12 cellular contexts compared by ENCODE assay signal in genomic region chrX:20514358-20514757, GRCh38.
DNase-seq lines count a peak whose midpoint lies in the region; ATAC-seq and TF ChIP-seq lines count a peak whose summit lies in the region.
"Had no signal": no experiment of that assay in that cellular context is flagged by ENCODE, and none has a peak within 500 bp of the region (broad histone marks: within the 10 kb centered on the region; RNA-seq: fewer than 3 reads in every experiment).

No MANE protein-coding gene starts in this region.

- H3K9me3 ChIP-seq in SK-N-SH (no peaks in the 10 kb centered on the region), upper lobe of right lung (no peaks in the 10 kb centered on the region)
- H3K9me3 ChIP-seq: BLaER1 had no signal

- POLR2A ChIA-PET in SK-N-SH (lab: Yijun Ruan, JAX), result no interaction called here
- POLR2A ChIA-PET in activated CD4-positive, alpha-beta T cell treated with anti-CD3 and anti-CD28 coated beads for 36 hours (lab: Charles Lee), result no interaction called here

- H3K4me3 Mint-ChIP-seq in natural killer cell treated with Interleukin-12 subunit alpha and Interleukin-12 subunit beta and Interleukin-15 and Interleukin-18, amount 100 ng/mL, for 72 hours, result peak overlapping the region; percentile 74
- no peak overlapping the region for H3K4me3 Mint-ChIP-seq in natural killer cell
- no peak overlapping the region for H3K4me3 Mint-ChIP-seq in activated CD4-positive, alpha-beta T cell treated with anti-CD3 and anti-CD28 coated beads for 36 hours

- WGBS in SK-N-SH (ENCODE audit: low lambda C conversion rate), result 0% methylated on average over 1 of the region's 1 CpG

- no peak for DNase-seq in natural killer cell treated with Interleukin-12 subunit alpha and Interleukin-12 subunit beta and Interleukin-15 and Interleukin-18, amount 100 ng/mL, for 72 hours (ENCODE audit: low spot score)
- DNase-seq in natural killer cell (no peak), SK-N-SH (no peak), fibroblast of mammary gland (ENCODE audit: low read depth) (peak; percentile 92), upper lobe of right lung (no peak), GOT3 (lab: John Stamatoyannopoulos, UW) (no peak), NCI-H526 treated with DMSO at 0.1 percent for 48 hours (lab: John Stamatoyannopoulos, UW) (no peak)
- DNase-seq in activated CD4-positive, alpha-beta T cell treated with anti-CD3 and anti-CD28 coated beads for 36 hours, result no peak
- DNase-seq: activated CD8-positive, alpha-beta memory T cell treated with anti-CD3 and anti-CD28 coated beads for 24 hours; NCI-H1694 treated with DMSO at 0.1 percent for 48 hours had no signal

- intact Hi-C loops in natural killer cell (cut with micrococcal nuclease), result no loop called here
- intact Hi-C loops in upper lobe of right lung (cut with DNase I), result no loop called here
- intact Hi-C loops in activated CD4-positive, alpha-beta T cell treated with anti-CD3 and anti-CD28 coated beads for 36 hours (cut with DNase I, micrococcal nuclease), result loop anchor here in 1 of 2 experiments (10.0 kb wide), 1 partner anchor 250 kb away; the partner anchor contains the start of gene RPS6KA3

- peaks cover 0 to 3% of the 10 kb centered on the region in 2 donors for H3K27me3 Mint-ChIP-seq in natural killer cell treated with Interleukin-12 subunit alpha and Interleukin-12 subunit beta and Interleukin-15 and Interleukin-18, amount 100 ng/mL, for 72 hours
- H3K27me3 Mint-ChIP-seq in natural killer cell (ENCODE audit: low read depth in 2 of 2), result no peaks in the 10 kb centered on the region
- H3K27me3 Mint-ChIP-seq in activated CD4-positive, alpha-beta T cell treated with anti-CD3 and anti-CD28 coated beads for 36 hours, result peaks cover 22% of the 10 kb centered on the region

- H3K27ac ChIP-seq in SK-N-SH (ENCODE audit: low read depth in 2 of 2, low read length in 1 of 2) (peak overlapping the region in 1 of 2 experiments; percentile 74; a peak in 2 of 4 replicates), upper lobe of right lung (no peak overlapping the region)
- H3K27ac ChIP-seq: BLaER1, parathyroid adenoma had no signal

- H3K79me2 ChIP-seq in SK-N-SH (ENCODE audit: insufficient read depth), result no peaks in the 10 kb centered on the region
- H3K79me2 ChIP-seq: parathyroid adenoma had no signal

- CTCF ChIA-PET in SK-N-SH (lab: Yijun Ruan, JAX), result interaction anchor here (9.2 kb wide), 1 partner anchor 17 kb away, joined by 69 read pairs; no protein-coding TSS in a partner anchor
- CTCF ChIA-PET in activated CD4-positive, alpha-beta T cell treated with anti-CD3 and anti-CD28 coated beads for 36 hours (lab: Charles Lee), result no interaction called here

- no peaks in the 10 kb centered on the region for H3K36me3 ChIP-seq in SK-N-SH (replicated peaks in 1 of 2; ENCODE audit: control insufficient read depth in 1 of 2, insufficient read depth in 2 of 2, low read length in 1 of 2)
- H3K36me3 ChIP-seq in upper lobe of right lung, result no peaks in the 10 kb centered on the region
- H3K36me3 ChIP-seq: BLaER1 had no signal

- H2AFZ ChIP-seq in SK-N-SH (ENCODE audit: low read depth), result no peak overlapping the region
- H2AFZ ChIP-seq: parathyroid adenoma had no signal

- H3F3A ChIP-seq in SK-N-SH (replicated peaks; ENCODE audit: insufficient read depth), result peaks cover 21% of the 10 kb centered on the region

- H3K4me1 Mint-ChIP-seq in natural killer cell treated with Interleukin-12 subunit alpha and Interleukin-12 subunit beta and Interleukin-15 and Interleukin-18, amount 100 ng/mL, for 72 hours (ENCODE audit: low read depth in 2 of 2), result peaks cover 47 to 54% of the 10 kb centered on the region in 2 donors
- H3K4me1 Mint-ChIP-seq in natural killer cell, result peaks cover 16 to 23% of the 10 kb centered on the region in 2 donors
- H3K4me1 Mint-ChIP-seq in activated CD4-positive, alpha-beta T cell treated with anti-CD3 and anti-CD28 coated beads for 36 hours, result peaks cover 30% of the 10 kb centered on the region

- ATAC-seq in natural killer cell treated with Interleukin-12 subunit alpha and Interleukin-12 subunit beta and Interleukin-15 and Interleukin-18, amount 100 ng/mL, for 72 hours, result no peak
- ATAC-seq in natural killer cell (no peak), upper lobe of right lung (peak; percentile 43)
- no peak for ATAC-seq in activated CD4-positive, alpha-beta T cell treated with anti-CD3 and anti-CD28 coated beads for 36 hours

- peak in 1 of 2 experiments; percentile 80; a peak in 2 of 4 replicates for TF ChIP-seq EP300 in SK-N-SH (IDR thresholded peaks at IDR 0.05; ENCODE audit: borderline replicate concordance in 1 of 2, low read depth in 1 of 2, low read length in 1 of 2)

- peaks cover 8% of the 10 kb centered on the region for H3K9me3 Mint-ChIP-seq in natural killer cell treated with Interleukin-12 subunit alpha and Interleukin-12 subunit beta and Interleukin-15 and Interleukin-18, amount 100 ng/mL, for 72 hours
- H3K9me3 Mint-ChIP-seq in natural killer cell, result no peaks in the 10 kb centered on the region
- peaks cover 2% of the 10 kb centered on the region for H3K9me3 Mint-ChIP-seq in activated CD4-positive, alpha-beta T cell treated with anti-CD3 and anti-CD28 coated beads for 36 hours (ENCODE audit: low read depth)

- TF ChIP-seq RAD21 in SK-N-SH (IDR thresholded peaks at IDR 0.05; ENCODE audit: low read length), result no peak

- H3K27me3 ChIP-seq in SK-N-SH (ENCODE audit: insufficient read depth), result no peaks in the 10 kb centered on the region
- H3K27me3 ChIP-seq in upper lobe of right lung, result no peaks in the 10 kb centered on the region
- H3K27me3 ChIP-seq: BLaER1 had no signal

- no peaks in the 10 kb centered on the region for H4K20me1 ChIP-seq in SK-N-SH (ENCODE audit: insufficient read depth)
- H4K20me1 ChIP-seq: BLaER1 had no signal

- no peak overlapping the region for H3K9ac ChIP-seq in SK-N-SH
- H3K9ac ChIP-seq: BLaER1, parathyroid adenoma had no signal

- H3K4me1 ChIP-seq in SK-N-SH (ENCODE audit: control insufficient read depth in 1 of 2, insufficient read depth in 2 of 2, low read depth in 1 of 2, low read length in 1 of 2) (peaks cover 0 to 27% of the 10 kb centered on the region in 2 experiments; a peak in 3 of 4 replicates), upper lobe of right lung (no peaks in the 10 kb centered on the region)
- H3K4me1 ChIP-seq: parathyroid adenoma had no signal

- H3K4me2 ChIP-seq in SK-N-SH, result no peak overlapping the region
- H3K4me2 ChIP-seq: BLaER1 had no signal

- H3K27ac Mint-ChIP-seq in natural killer cell treated with Interleukin-12 subunit alpha and Interleukin-12 subunit beta and Interleukin-15 and Interleukin-18, amount 100 ng/mL, for 72 hours, result peak overlapping the region; percentile 89 to 96
- peak overlapping the region in 1 of 2 donors; percentile 77 for H3K27ac Mint-ChIP-seq in natural killer cell
- no peak overlapping the region for H3K27ac Mint-ChIP-seq in activated CD4-positive, alpha-beta T cell treated with anti-CD3 and anti-CD28 coated beads for 36 hours

- H3K4me3 ChIP-seq in SK-N-SH (ENCODE audit: low read depth in 2 of 2, low read length in 1 of 2) (no peak overlapping the region), fibroblast of mammary gland (ENCODE audit: control insufficient read depth, low read depth, low read length) (no peak overlapping the region), upper lobe of right lung (no peak overlapping the region)
- H3K4me3 ChIP-seq: BLaER1 had no signal

- H3K9me2 ChIP-seq in SK-N-SH, result no peaks in the 10 kb centered on the region

- H3K36me3 Mint-ChIP-seq in natural killer cell treated with Interleukin-12 subunit alpha and Interleukin-12 subunit beta and Interleukin-15 and Interleukin-18, amount 100 ng/mL, for 72 hours, result peaks cover 21% of the 10 kb centered on the region
- H3K36me3 Mint-ChIP-seq in natural killer cell, result no peaks in the 10 kb centered on the region
- no peaks in the 10 kb centered on the region for H3K36me3 Mint-ChIP-seq in activated CD4-positive, alpha-beta T cell treated with anti-CD3 and anti-CD28 coated beads for 36 hours (ENCODE audit: low read depth)

- TF ChIP-seq CTCF in natural killer cell (IDR thresholded peaks at IDR 0.05) (no peak), SK-N-SH (IDR thresholded peaks at IDR 0.05) (no peak), fibroblast of mammary gland (conservative IDR thresholded peaks at IDR 0.05; ENCODE audit: control insufficient read depth, insufficient read depth, low read depth, low read length) (no peak), upper lobe of right lung (IDR thresholded peaks at IDR 0.05) (no peak)

TF ChIP-seq in SK-N-SH, 30 proteins besides CTCF, POLR2A, EP300 and RAD21 (continues in another document):
- TF ChIP-seq MXI1 (IDR thresholded peaks at IDR 0.05; ENCODE audit: low read depth, low read length) (no peak), TCF12 (IDR thresholded peaks at IDR 0.05) (peak; percentile 73), JUND (IDR thresholded peaks at IDR 0.05) (peak; percentile 86), RXRA (IDR thresholded peaks at IDR 0.05; ENCODE audit: borderline replicate concordance, low read depth) (no peak), RFX5 (IDR thresholded peaks at IDR 0.05; ENCODE audit: low read length) (no peak), ZBTB33 (IDR thresholded peaks at IDR 0.05; ENCODE audit: borderline replicate concordance, low read depth) (peak; percentile 59; the same call in 1 of the 2 replicates), USF1 (IDR thresholded peaks at IDR 0.05; ENCODE audit: borderline replicate concordance, low read depth) (no peak), CHD2 (IDR thresholded peaks at IDR 0.05; ENCODE audit: low read length, partially characterized antibody) (no peak), TAF1 (IDR thresholded peaks at IDR 0.05; ENCODE audit: borderline replicate concordance, low read depth, low read length) (no peak)
